20 cellular contexts compared by ENCODE assay signal in genomic region chr10:3417096-3417495, GRCh38.
"Had no signal": no experiment of that assay in that cellular context is flagged by ENCODE, and none has a peak within 500 bp of the region (broad histone marks: within the 10 kb centered on the region; RNA-seq: fewer than 3 reads in every experiment).

No MANE protein-coding gene starts in this region.

- H3K9me3 ChIP-seq: SK-N-SH had no signal

- H3K9ac ChIP-seq: KMS-11, SK-N-SH had no signal

- FAIRE-seq: HepG2 had no signal

- H3K27ac ChIP-seq: KMS-11 had no signal

- ATAC-seq: HepG2 had no signal

- DNase-seq: IMR-90, Kasumi-1, MM.1S, NCI-H1092 treated with DMSO at 0.1 percent for 48 hours, NCI-H1436, NCI-H1694, NCI-H187 treated with DMSO at 0.1 percent for 48 hours, NCI-H2029 treated with DMSO at 0.1 percent for 48 hours, NCI-H2171, NCI-H226, NCI-H446, NCI-H510A, NCI-H524 treated with DMSO at 0.1 percent for 48 hours, NCI-H69, NCI-H774, RPMI8226, SHP77, SK-N-SH had no signal

- H3K4me2 ChIP-seq: KMS-11, SK-N-SH had no signal
